In genomic region chr1:198007011-198007410, GRCh38 we compare ENCODE assay signal across 1 cellular context.
TF ChIP-seq lines count a peak whose summit lies in the region.

No MANE protein-coding gene starts in this region.

TF ChIP-seq in SK-N-SH treated with all-trans-retinoic acid at 6 μM for 48 hours, 23 proteins besides CTCF, POLR2A, EP300 and RAD21 (continued from another document):
- TF ChIP-seq TOX (CRISPR knock-in tag; IDR thresholded peaks at IDR 0.05; ENCODE audit: borderline replicate concordance) (no peak), ISL1 (CRISPR knock-in tag; IDR thresholded peaks at IDR 0.05) (no peak), SNAI2 (CRISPR knock-in tag; IDR thresholded peaks at IDR 0.05) (no peak), GLIS3 (CRISPR knock-in tag; IDR thresholded peaks at IDR 0.05) (no peak)
